In genomic region chr19:46428278-46429141, GRCh38 we compare ENCODE assay signal across 9 cellular contexts. TPM values are rescaled to one million over a fixed set of nuclear protein-coding genes. Genes with fewer than 3 reads are reported as not detected.
DNase-seq lines count a peak whose midpoint lies in the region; ATAC-seq and TF ChIP-seq lines count a peak whose summit lies in the region.
"Had no signal": no experiment of that assay in that cellular context is flagged by ENCODE, and none has a peak within 500 bp of the region (broad histone marks: within the 10 kb centered on the region; RNA-seq: fewer than 3 reads in every experiment).

PNMA8C (minus strand) TSS chr19:46428936; CDS start chr19:46428359, 577 bp downstream.

- H3K4me3 ChIP-seq in fibroblast of mammary gland (ENCODE audit: control insufficient read depth, low read depth, low read length) (no peak within 1 kb of the TSS), testis (peak within 1 kb of the TSS; percentile 9 to 20)

- peaks cover 87% of the 10 kb centered on the region for H3K27me3 Mint-ChIP-seq in activated T-cell treated with anti-CD3 and anti-CD28 coated beads, Interleukin-2, amount 50 U/mL, for 72 hours (ENCODE audit: low read depth)
- peaks cover 36 to 85% (median 54%) of the 10 kb centered on the region in 5 donors for H3K27me3 Mint-ChIP-seq in naive thymus-derived CD8-positive, alpha-beta T cell

- intact Hi-C loops in testis (cut with DNase I; ENCODE audit: low total_unique reads): no loop called here

- no peaks in the 10 kb centered on the region for H3K36me3 ChIP-seq in testis (ENCODE audit: low read depth, missing control alignments)

- ATAC-seq in activated T-cell treated with anti-CD3 and anti-CD28 coated beads, Interleukin-2, amount 50 U/mL, for 72 hours (replicated peaks in 1 of 2): peak; percentile 30 to 59
- ATAC-seq in naive thymus-derived CD8-positive, alpha-beta T cell: peak; percentile 52 to 74
- no peak for ATAC-seq in HG03280 (IDR thresholded peaks at IDR 0.05; ENCODE audit: unreplicated experiment)

- H3K4me3 Mint-ChIP-seq in activated T-cell treated with anti-CD3 and anti-CD28 coated beads, Interleukin-2, amount 50 U/mL, for 72 hours: peak within 1 kb of the TSS; percentile 82 to 87
- H3K4me3 Mint-ChIP-seq in naive thymus-derived CD8-positive, alpha-beta T cell: peak within 1 kb of the TSS; percentile 74 to 86 (median 80)

- no peaks in the 10 kb centered on the region for H3K9me3 Mint-ChIP-seq in activated T-cell treated with anti-CD3 and anti-CD28 coated beads, Interleukin-2, amount 50 U/mL, for 72 hours
- no peaks in the 10 kb centered on the region for H3K9me3 Mint-ChIP-seq in naive thymus-derived CD8-positive, alpha-beta T cell

- DNase-seq in Daoy (ENCODE audit: low read depth): peak; percentile 76
- peak; percentile 87 for DNase-seq in NCI-H2196 treated with DMSO at 0.1 percent for 48 hours (lab: John Stamatoyannopoulos, UW; ENCODE audit: unreplicated experiment)
- DNase-seq in activated T-cell treated with anti-CD3 and anti-CD28 coated beads, Interleukin-2, amount 50 U/mL, for 72 hours: peak; percentile 60 to 70
- DNase-seq in fibroblast of mammary gland (ENCODE audit: low read depth): peak; percentile 45
- DNase-seq in naive thymus-derived CD8-positive, alpha-beta T cell: peak; percentile 10 to 78 (median 34)
- peak; percentile 89 for DNase-seq in testis
- DNase-seq in T1000 (lab: John Stamatoyannopoulos, UW): no peak

- POLR2A ChIA-PET in naive thymus-derived CD8-positive, alpha-beta T cell (lab: Charles Lee): no interaction called here

- H3K27ac Mint-ChIP-seq in activated T-cell treated with anti-CD3 and anti-CD28 coated beads, Interleukin-2, amount 50 U/mL, for 72 hours: peak within 1 kb of the TSS; percentile 77
- H3K27ac Mint-ChIP-seq in naive thymus-derived CD8-positive, alpha-beta T cell: peak within 1 kb of the TSS in 7 of 10 donors; percentile 40 to 87 (median 63)

- no peak within 1 kb of the TSS for H3K27ac ChIP-seq in testis

- H3K36me3 Mint-ChIP-seq in activated T-cell treated with anti-CD3 and anti-CD28 coated beads, Interleukin-2, amount 50 U/mL, for 72 hours (ENCODE audit: insufficient read depth in 2 of 2): peaks cover 0 to 2% of the 10 kb centered on the region in 2 donors
- peaks cover 0 to 4% (median 0%) of the 10 kb centered on the region in 3 donors for H3K36me3 Mint-ChIP-seq in naive thymus-derived CD8-positive, alpha-beta T cell

- H3K9me3 ChIP-seq in testis: no peaks in the 10 kb centered on the region

- TF ChIP-seq POLR2A in testis (IDR thresholded peaks at IDR 0.05): no peak

- peaks cover 15% of the 10 kb centered on the region for H3K4me1 ChIP-seq in testis

- peaks cover 34% of the 10 kb centered on the region for H3K4me1 Mint-ChIP-seq in activated T-cell treated with anti-CD3 and anti-CD28 coated beads, Interleukin-2, amount 50 U/mL, for 72 hours (ENCODE audit: low read depth)
- H3K4me1 Mint-ChIP-seq in naive thymus-derived CD8-positive, alpha-beta T cell: peaks cover 16 to 35% (median 28%) of the 10 kb centered on the region in 4 donors

- WGBS in testis, 2 donors: 18 to 26% methylated on average over 22 to 41 of the region's 50 CpGs

- TF ChIP-seq CTCF in fibroblast of mammary gland (conservative IDR thresholded peaks at IDR 0.05; ENCODE audit: control insufficient read depth, insufficient read depth, low read depth, low read length): no peak
- no peak for TF ChIP-seq CTCF in testis (IDR thresholded peaks at IDR 0.05)

- H3K27me3 ChIP-seq in testis: no peaks in the 10 kb centered on the region

RNA-seq across cellular contexts. Expression of gene PNMA8C, which starts in this region (rescaled TPM):
- total RNA-seq in Daoy (2014; rRNA removed; shearing (Covaris generic)): not detected in 2 replicates
- not detected for total RNA-seq in activated T-cell treated with anti-CD3 and anti-CD28 coated beads, Interleukin-2, amount 50 U/mL, for 72 hours
- not detected for total RNA-seq in naive thymus-derived CD8-positive, alpha-beta T cell
- not detected for polyA plus RNA-seq in naive thymus-derived CD8-positive, alpha-beta T cell
- total RNA-seq in testis: 1 to 10 TPM; 1.4 to 1.9 TPM
- 1.2 TPM for polyA plus RNA-seq in testis (ENCODE audit: insufficient read depth, low read depth, low replicate concordance)
- total RNA-seq: glomerular endothelial cell had no signal

Comparison
In these comparisons a context has a peak if more than half of its experiments do, and no peak if none do; other contexts are left out.
1. Peak in DNase-seq in Daoy; RNA of the gene not detected or under 1 TPM.
2. Peak in DNase-seq and ATAC-seq in activated T-cell treated with anti-CD3 and anti-CD28 coated beads, Interleukin-2, amount 50 U/mL, for 72 hours; RNA of the gene not detected or under 1 TPM.
3. Peak in DNase-seq and ATAC-seq in naive thymus-derived CD8-positive, alpha-beta T cell; RNA of the gene not detected or under 1 TPM.